Comparison of ENCODE assay signal across 14 cellular contexts in genomic region chr5:81854485-81854884, GRCh38.
DNase-seq lines count a peak whose midpoint lies in the region; ATAC-seq and TF ChIP-seq lines count a peak whose summit lies in the region.
"Had no signal": no experiment of that assay in that cellular context is flagged by ENCODE, and none has a peak within 500 bp of the region (broad histone marks: within the 10 kb centered on the region; RNA-seq: fewer than 3 reads in every experiment).

No MANE protein-coding gene starts in this region.

- no peak overlapping the region for H2AK5ac ChIP-seq in H9 (ENCODE audit: insufficient read length, low read length)

- TF ChIP-seq CTCF in CD8-positive, alpha-beta T cell (IDR thresholded peaks at IDR 0.05) = no peak
- peak; percentile 29; the same call in 1 of the 3 replicates for TF ChIP-seq CTCF in H9 (conservative IDR thresholded peaks at IDR 0.05)
- peak; percentile 25 to 32 for TF ChIP-seq CTCF in mammary epithelial cell (conservative IDR thresholded peaks at IDR 0.05 in 1 of 2, IDR thresholded peaks at IDR 0.05 in 1 of 2; ENCODE audit: extremely low read depth in 1 of 2, insufficient read depth in 1 of 2, low read depth in 1 of 2, low read length in 2 of 2)
- no peak for TF ChIP-seq CTCF in nephron progenitor cell (IDR thresholded peaks at IDR 0.05)
- no peak; the same call in 1 of the 2 replicates for TF ChIP-seq CTCF in RWPE1 (conservative IDR thresholded peaks at IDR 0.05; ENCODE audit: low read depth)

- ATAC-seq in CD8-positive, alpha-beta T cell = no peak
- ATAC-seq in activated CD4-positive, CD25-positive, alpha-beta regulatory T cell treated with anti-CD3 and anti-CD28 coated beads, Interleukin-2, amount 50 U/mL, for 24 hours = no peak

- H3K9ac ChIP-seq in H9 (ENCODE audit: extremely low read depth, insufficient read length, low read length) = no peak overlapping the region
- H3K9ac ChIP-seq in mammary epithelial cell (ENCODE audit: insufficient read depth, low read length) = no peak overlapping the region

- no TSS peak for BruUV-seq in mammary epithelial cell (replicated peaks; lab: Mats Ljungman, UMichigan)

- H3K4me3 ChIP-seq in CD8-positive, alpha-beta T cell (ENCODE audit: low read depth, low read length) = no peak overlapping the region
- no peak overlapping the region for H3K4me3 ChIP-seq in mammary epithelial cell (replicated peaks in 1 of 3; ENCODE audit: insufficient read depth in 1 of 3, low read depth in 2 of 3, low read length in 3 of 3)
- H3K4me3 ChIP-seq: SJSA1 had no signal

- H2BK15ac ChIP-seq in H9 (ENCODE audit: low read depth, low read length) = no peak overlapping the region

- H3K14ac ChIP-seq in H9 (ENCODE audit: insufficient read depth, low read length) = no peak overlapping the region

- H3K27me3 ChIP-seq in CD8-positive, alpha-beta T cell (ENCODE audit: insufficient read depth, low read length) = no peaks in the 10 kb centered on the region
- H3K27me3 ChIP-seq in H9 (ENCODE audit: insufficient read depth, low read length) = no peaks in the 10 kb centered on the region
- no peaks in the 10 kb centered on the region for H3K27me3 ChIP-seq in mammary epithelial cell (ENCODE audit: insufficient read depth, low read length)
- H3K27me3 ChIP-seq: SJSA1 had no signal

- H2BK120ac ChIP-seq in H9 (ENCODE audit: low read depth, low read length, poor library complexity, severe bottlenecking) = no peak overlapping the region

- H3K23me2 ChIP-seq in H9 (ENCODE audit: insufficient read length, low read depth, low read length, poor library complexity, severe bottlenecking) = peaks cover 12% of the 10 kb centered on the region

- no peaks in the 10 kb centered on the region for H3K36me3 ChIP-seq in CD8-positive, alpha-beta T cell (ENCODE audit: insufficient read depth, low read length)
- no peaks in the 10 kb centered on the region for H3K36me3 ChIP-seq in mammary epithelial cell (ENCODE audit: insufficient read depth, low read length)
- H3K36me3 ChIP-seq: SJSA1 had no signal

- no peak overlapping the region for H4K91ac ChIP-seq in H9 (ENCODE audit: insufficient read length, low read depth, low read length)

- no peak overlapping the region for H2BK12ac ChIP-seq in H9 (ENCODE audit: insufficient read length, low read depth, low read length)

- H3K23ac ChIP-seq in H9 (ENCODE audit: insufficient read length, low read depth, low read length) = no peak overlapping the region

- no peaks in the 10 kb centered on the region for H3K9me3 ChIP-seq in CD8-positive, alpha-beta T cell (ENCODE audit: low read length)
- no peaks in the 10 kb centered on the region for H3K9me3 ChIP-seq in H9 (ENCODE audit: control insufficient read depth, low read depth, low read length)
- no peaks in the 10 kb centered on the region for H3K9me3 ChIP-seq in mammary epithelial cell (replicated peaks; ENCODE audit: insufficient read depth, low read length)
- H3K9me3 ChIP-seq: SJSA1 had no signal

- no peak overlapping the region for H3T11ph ChIP-seq in H9 (ENCODE audit: low read length)

- H3K18ac ChIP-seq in H9 (ENCODE audit: insufficient read length, low read depth, low read length) = no peak overlapping the region

- H3K56ac ChIP-seq in H9 (ENCODE audit: insufficient read length, low read depth, low read length) = no peak overlapping the region

- no peak for DNase-seq in CD8-positive, alpha-beta T cell
- DNase-seq in H9 (no peak), mammary epithelial cell (no peak), nephron progenitor cell (no peak), RWPE1 (ENCODE audit: low spot score) (no peak), kidney glomerular epithelial cell (lab: John Stamatoyannopoulos, UW) (no peak)
- DNase-seq in activated CD4-positive, alpha-beta T cell treated with anti-CD3 and anti-CD28 coated beads, Interleukin-2, amount 50 U/mL, for 4 hours = no peak
- DNase-seq: activated CD4-positive, alpha-beta memory T cell treated with anti-CD3 and anti-CD28 coated beads, Interleukin-2, amount 10 ng/mL, durations not matched to agents 7 days and 5 days; DMS79 treated with DMSO at 0.1 percent for 48 hours; NCI-H2107; stimulated activated naive CD4-positive, alpha-beta T cell treated with Interleukin-2 at 50 U/mL for 16 hours had no signal

- H3K27ac Mint-ChIP-seq in CD8-positive, alpha-beta T cell = peak overlapping the region; percentile 23
- H3K27ac Mint-ChIP-seq in H9 (peak overlapping the region in 1 of 3 experiments; percentile 6; a peak in 1 of 7 replicates), nephron progenitor cell (peak overlapping the region; percentile 15)
- H3K27ac Mint-ChIP-seq: activated CD4-positive, alpha-beta memory T cell treated with anti-CD3 and anti-CD28 coated beads, Interleukin-2, amount 10 ng/mL, durations not matched to agents 7 days and 5 days; activated naive CD8-positive, alpha-beta T cell had no signal

- no peak overlapping the region for H2BK20ac ChIP-seq in H9 (ENCODE audit: low read depth, low read length, poor library complexity, severe bottlenecking)

- H3K9me3 Mint-ChIP-seq in CD8-positive, alpha-beta T cell = no peaks in the 10 kb centered on the region
- H3K9me3 Mint-ChIP-seq in H9 (no peaks in the 10 kb centered on the region), nephron progenitor cell (no peaks in the 10 kb centered on the region)
- H3K9me3 Mint-ChIP-seq: activated CD4-positive, alpha-beta memory T cell treated with anti-CD3 and anti-CD28 coated beads, Interleukin-2, amount 10 ng/mL, durations not matched to agents 7 days and 5 days had no signal

- no peak overlapping the region for H3K4ac ChIP-seq in H9 (ENCODE audit: low read depth, low read length)

- H2BK5ac ChIP-seq in H9 (ENCODE audit: insufficient read length, low read length) = no peak overlapping the region

- CTCF ChIA-PET in CD8-positive, alpha-beta T cell (lab: Charles Lee) = no interaction called here
- CTCF ChIA-PET in mammary epithelial cell (lab: Charles Lee; ENCODE audit: low non-redundant PET) = no interaction called here
- CTCF ChIA-PET in RWPE1 (lab: Yijun Ruan, JAX) = interaction anchor here (1.0 kb wide), 1 partner anchor 102 kb away, joined by 3 read pairs; no protein-coding TSS in a partner anchor

- no peaks in the 10 kb centered on the region for H4K20me1 ChIP-seq in H9 (ENCODE audit: control insufficient read depth, insufficient read depth, insufficient read length)
- H4K20me1 ChIP-seq in mammary epithelial cell (ENCODE audit: insufficient read depth, low read length) = no peaks in the 10 kb centered on the region

- intact Hi-C loops in CD8-positive, alpha-beta T cell (cut with DNase I, micrococcal nuclease) = loop anchor here (1.0 to 10.0 kb wide), 9 partner anchors 26 to 1220 kb away; partner anchors contain the start of genes ATG10 (in 1 of the 2), DHFR (in 1 of the 2), MSH3 (in 1 of the 2) and RPS23 (in 1 of the 2)
- intact Hi-C loops in mammary epithelial cell (cut with micrococcal nuclease) = loop anchor here (5.0 kb wide), 3 partner anchors 118 to 427 kb away; partner anchors contain the start of gene ATG10

- no peak overlapping the region for H3K4me3 Mint-ChIP-seq in CD8-positive, alpha-beta T cell
- H3K4me3 Mint-ChIP-seq in H9 = no peak overlapping the region
- no peak overlapping the region for H3K4me3 Mint-ChIP-seq in nephron progenitor cell
- H3K4me3 Mint-ChIP-seq: activated CD4-positive, alpha-beta memory T cell treated with anti-CD3 and anti-CD28 coated beads, Interleukin-2, amount 10 ng/mL, durations not matched to agents 7 days and 5 days; activated naive CD8-positive, alpha-beta T cell had no signal

- H3K27ac ChIP-seq in CD8-positive, alpha-beta T cell (ENCODE audit: low read depth, low read length) = no peak overlapping the region
- H3K27ac ChIP-seq in H9 (ENCODE audit: insufficient read length, low read depth, low read length) = no peak overlapping the region
- no peak overlapping the region for H3K27ac ChIP-seq in mammary epithelial cell (ENCODE audit: insufficient read depth, low read depth, low read length)
- H3K27ac ChIP-seq in RWPE1 = no peak overlapping the region
- H3K27ac ChIP-seq: SJSA1 had no signal

- H3K4me1 Mint-ChIP-seq in CD8-positive, alpha-beta T cell (ENCODE audit: low read depth) = peaks cover 54% of the 10 kb centered on the region
- peaks cover 68 to 71% of the 10 kb centered on the region in 2 experiments for H3K4me1 Mint-ChIP-seq in H9
- H3K4me1 Mint-ChIP-seq in nephron progenitor cell = peaks cover 80% of the 10 kb centered on the region

- no peaks in the 10 kb centered on the region for H3K79me2 ChIP-seq in H9 (ENCODE audit: insufficient read depth, low read length)
- no peaks in the 10 kb centered on the region for H3K79me2 ChIP-seq in mammary epithelial cell (ENCODE audit: insufficient read depth, low read length)

- H3K36me3 Mint-ChIP-seq in CD8-positive, alpha-beta T cell = peaks cover 3% of the 10 kb centered on the region
- H3K36me3 Mint-ChIP-seq in H9 (ENCODE audit: insufficient read depth in 1 of 3, low read depth in 3 of 3) (no peaks in the 10 kb centered on the region), nephron progenitor cell (ENCODE audit: low read depth) (no peaks in the 10 kb centered on the region)
- H3K36me3 Mint-ChIP-seq: activated naive CD8-positive, alpha-beta T cell had no signal

- H2AFZ ChIP-seq in H9 (ENCODE audit: low read length) (no peak overlapping the region), mammary epithelial cell (ENCODE audit: low read depth, low read length) (no peak overlapping the region)

- H3K27me3 Mint-ChIP-seq in CD8-positive, alpha-beta T cell (ENCODE audit: low read depth) = no peaks in the 10 kb centered on the region
- no peaks in the 10 kb centered on the region for H3K27me3 Mint-ChIP-seq in H9 (ENCODE audit: low read depth)
- H3K27me3 Mint-ChIP-seq in nephron progenitor cell (ENCODE audit: low read depth, poor library complexity) = peaks cover 4% of the 10 kb centered on the region
- H3K27me3 Mint-ChIP-seq: activated CD4-positive, alpha-beta memory T cell treated with anti-CD3 and anti-CD28 coated beads, Interleukin-2, amount 10 ng/mL, durations not matched to agents 7 days and 5 days; activated naive CD8-positive, alpha-beta T cell had no signal

- H3K4me2 ChIP-seq in H9 (ENCODE audit: insufficient read depth, insufficient read length, low read length) = no peak overlapping the region
- H3K4me2 ChIP-seq in mammary epithelial cell (ENCODE audit: insufficient read depth, low read depth, low read length) = no peak overlapping the region

- H4K8ac ChIP-seq in H9 (replicated peaks; ENCODE audit: insufficient read length, low read depth, low read length) = no peak overlapping the region

- in situ Hi-C loops in mammary epithelial cell (cut with MboI; ENCODE audit: low sequenced_read_pairs in 2 of 2) = loop anchor here in 1 of 2 donors (5.0 kb wide), 1 partner anchor 102 kb away; the partner anchor contains the start of gene SSBP2

- H3K79me1 ChIP-seq in H9 (ENCODE audit: insufficient read depth, low read depth, low read length, poor library complexity, severe bottlenecking) = no peaks in the 10 kb centered on the region

- peaks cover 26% of the 10 kb centered on the region for H3K4me1 ChIP-seq in CD8-positive, alpha-beta T cell (ENCODE audit: insufficient read depth, low read length)
- peaks cover 15% of the 10 kb centered on the region for H3K4me1 ChIP-seq in H9 (ENCODE audit: insufficient read depth, low read length)
- peaks cover 55% of the 10 kb centered on the region for H3K4me1 ChIP-seq in mammary epithelial cell (ENCODE audit: insufficient read depth, low read length)

- dilution Hi-C loops in mammary epithelial cell (cut with HindIII; ENCODE audit: low sequenced_read_pairs) = no loop called here

- POLR2A ChIA-PET in CD8-positive, alpha-beta T cell (lab: Charles Lee) = interaction anchor here (0.6 kb wide), 1 partner anchor 922 kb away, joined by 3 read pairs; no protein-coding TSS in a partner anchor
- POLR2A ChIA-PET in RWPE1 (lab: Yijun Ruan, JAX; ENCODE audit: low non-redundant PET) = no interaction called here

- no peak overlapping the region for H4K5ac ChIP-seq in H9 (ENCODE audit: insufficient read length, low read depth, low read length)

Comparison
In these comparisons a context has a peak if more than half of its experiments do, and no peak if none do; other contexts are left out.
1. CTCF ChIP-seq: peak in H9 (single experiment) and mammary epithelial cell (2 of 2); none in CD8-positive, alpha-beta T cell (single experiment), nephron progenitor cell (single experiment) and RWPE1 (single experiment).